In the genomic region with DNA sequence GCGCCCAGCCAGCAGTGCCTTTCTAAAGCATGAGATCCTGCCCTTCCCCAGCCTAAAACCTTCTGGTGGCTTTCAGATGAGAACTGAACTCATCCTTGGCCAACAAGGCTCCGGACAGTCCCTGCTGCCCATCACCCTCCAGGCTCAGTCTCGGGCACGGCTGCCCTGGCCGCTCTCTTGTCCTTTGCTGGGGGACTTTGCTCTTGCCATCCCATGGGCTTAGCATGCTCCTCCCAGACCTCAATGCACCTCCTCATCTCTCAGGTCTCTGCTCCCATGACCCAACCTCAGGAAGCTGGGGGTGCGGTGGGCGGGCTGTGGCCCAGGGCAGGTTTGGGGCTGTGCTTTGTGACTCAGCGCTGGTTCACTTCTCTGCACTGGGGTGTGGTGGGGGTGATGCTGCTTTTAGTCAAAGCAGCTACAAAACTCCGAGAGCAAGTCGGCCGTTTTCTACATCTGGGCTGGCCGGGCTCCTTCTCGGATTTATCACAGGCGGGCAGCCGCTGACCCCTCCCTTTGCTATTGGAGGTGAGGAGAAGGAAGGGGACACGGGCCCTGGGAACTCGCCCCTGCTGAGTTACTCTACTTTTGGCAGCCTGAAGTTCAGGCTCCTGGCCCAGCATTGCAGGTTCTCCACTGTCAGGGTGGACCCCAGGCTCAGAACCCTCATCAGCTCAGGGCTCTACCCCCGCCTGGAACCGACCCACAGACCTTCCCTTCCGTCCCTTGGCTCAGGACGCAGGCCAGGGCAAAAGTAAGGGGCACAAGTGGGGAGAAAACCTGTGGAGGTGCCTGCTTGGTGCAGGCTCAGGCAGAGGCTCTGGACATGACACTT, we compare ENCODE assay signal across 8 cellular contexts.
A peak's percentile ranks its signal among the peaks of the same experiment; 100 is the strongest.
DNase-seq lines count a peak whose midpoint lies in the region; ATAC-seq and TF ChIP-seq lines count a peak whose summit lies in the region.

No MANE protein-coding gene starts in this region.

- intact Hi-C loops in tibial artery (cut with DNase I; ENCODE audit: low total_unique reads) = no loop called here
- intact Hi-C loops in sciatic nerve (cut with DNase I) = no loop called here

- ATAC-seq in HG02870 (IDR thresholded peaks at IDR 0.05; ENCODE audit: unreplicated experiment) (no peak), sciatic nerve (no peak)

- H3K4me1 ChIP-seq in tibial artery = peaks cover 0 to 16% (median 10%) of the 10 kb centered on the region in 4 donors

- no peak overlapping the region for H3K4me3 ChIP-seq in astrocyte of the spinal cord (ENCODE audit: low read depth, low read length)
- no peak overlapping the region for H3K4me3 ChIP-seq in tibial artery

- peaks cover 0 to 8% of the 10 kb centered on the region in 2 donors for H3K27me3 ChIP-seq in tibial artery

- peak; percentile 95 for DNase-seq in A172 (ENCODE audit: low spot score)
- peak; percentile 40 for DNase-seq in GOT3 (lab: John Stamatoyannopoulos, UW)
- peak; percentile 77 for DNase-seq in T-helper 22 cell (ENCODE audit: low read depth)
- peak; percentile 51 for DNase-seq in astrocyte of the spinal cord (ENCODE audit: low read depth, low spot score)
- peak; percentile 69 to 93 (median 76) for DNase-seq in stimulated activated CD4-positive, alpha-beta T cell treated with anti-CD3 and anti-CD28 coated beads, Interleukin-1b, Interleukin-23, amount 100 ng/mL, for 24 hours (ENCODE audit: low read depth in 4 of 4, low spot score in 1 of 4)
- DNase-seq in tibial artery = no peak
- DNase-seq in sciatic nerve (ENCODE audit: low spot score) = no peak

- H3K9me3 ChIP-seq in tibial artery = no peaks in the 10 kb centered on the region

- H3K27ac ChIP-seq in tibial artery = no peak overlapping the region

- no peak for TF ChIP-seq CTCF in astrocyte of the spinal cord (IDR thresholded peaks at IDR 0.05; ENCODE audit: low read depth, low read length)
- no peak for TF ChIP-seq CTCF in tibial artery (IDR thresholded peaks at IDR 0.05)

- in situ Hi-C loops in astrocyte of the spinal cord (cut with HindIII; ENCODE audit: low sequenced_read_pairs) = no loop called here

- H3K36me3 ChIP-seq in tibial artery = no peaks in the 10 kb centered on the region

Comparison
In these comparisons a context has a peak if more than half of its experiments do, and no peak if none do; other contexts are left out.
1. DNase-seq: peak in A172 (single experiment), GOT3 (single experiment), T-helper 22 cell (single experiment), astrocyte of the spinal cord (single experiment) and stimulated activated CD4-positive, alpha-beta T cell treated with anti-CD3 and anti-CD28 coated beads, Interleukin-1b, Interleukin-23, amount 100 ng/mL, for 24 hours (4 of 4); none in tibial artery (0 of 2) and sciatic nerve (single experiment).